ENCODE assay signal across 6 cellular contexts in genomic region chr14:20986811-20987210, GRCh38. TPM values are rescaled to one million over a fixed set of nuclear protein-coding genes. Genes with fewer than 3 reads are reported as not detected.
DNase-seq lines count a peak whose midpoint lies in the region; ATAC-seq and TF ChIP-seq lines count a peak whose summit lies in the region.

No MANE protein-coding gene starts in this region.

- ATAC-seq in GM18909 (IDR thresholded peaks at IDR 0.05; ENCODE audit: poor library complexity, unreplicated experiment) = no peak

- H3K4me3 ChIP-seq in SJSA1 (no peak overlapping the region), right atrium auricular region (no peak overlapping the region)

- H3K9me3 ChIP-seq in SJSA1 (replicated peaks) (no peaks in the 10 kb centered on the region), right atrium auricular region (no peaks in the 10 kb centered on the region)

- H3K36me3 ChIP-seq in SJSA1 (peaks cover 8% of the 10 kb centered on the region), right atrium auricular region (peaks cover 1% of the 10 kb centered on the region)

- DNase-seq in AG20443 (ENCODE audit: low spot score) (peak; percentile 91), SJSA1 (ENCODE audit: low read depth in 1 of 2, low spot score in 2 of 2) (peak; percentile 45 to 62), right atrium auricular region (ENCODE audit: low spot score) (peak; percentile 64), epidermal melanocyte (ENCODE audit: insufficient read length, low spot score) (no peak), SHP77 treated with DMSO at 0.1 percent for 48 hours (lab: John Stamatoyannopoulos, UW) (no peak)

- peak overlapping the region; percentile 26; the same call in 1 of the 2 replicates for H3K27ac ChIP-seq in SJSA1
- peak overlapping the region in 1 of 2 donors; percentile 36 for H3K27ac ChIP-seq in right atrium auricular region

- H3K27me3 ChIP-seq in SJSA1 (replicated peaks) (no peaks in the 10 kb centered on the region), right atrium auricular region (no peaks in the 10 kb centered on the region)

- no peak for TF ChIP-seq CTCF in right atrium auricular region (IDR thresholded peaks at IDR 0.05)

- H3K4me1 ChIP-seq in SJSA1 (replicated peaks) = peaks cover 28% of the 10 kb centered on the region
- H3K4me1 ChIP-seq in right atrium auricular region = peaks cover 0 to 22% of the 10 kb centered on the region in 2 donors

RNA-seq across cellular contexts. Expression of gene METTL17, which starts 3.0 kb away (rescaled TPM):
- 37.8 and 73.1 TPM in 2 replicates for total RNA-seq in SJSA1 (2014; rRNA removed; shearing (Covaris generic))
- total RNA-seq in right atrium auricular region = 10 to 100 TPM; 28.9 to 37.8 TPM

RNA-seq across cellular contexts. Expression of gene SLC39A2, which starts 12.3 kb away (rescaled TPM):
- not detected in 2 replicates for total RNA-seq in SJSA1 (2014; rRNA removed; shearing (Covaris generic))
- total RNA-seq in right atrium auricular region = not detected

RNA-seq across cellular contexts. Expression of gene RNASE2, which starts 31.5 kb away (rescaled TPM):
- total RNA-seq in SJSA1 (2014; rRNA removed; shearing (Covaris generic)) = not detected in 2 replicates
- 1 to 10 TPM; 2.9 to 4.1 TPM for total RNA-seq in right atrium auricular region

RNA-seq across cellular contexts. Expression of gene NDRG2, which starts 38.0 kb away (rescaled TPM):
- 0.08 TPM in 1 of 2 replicates, not detected in the other for total RNA-seq in SJSA1 (2014; rRNA removed; shearing (Covaris generic))
- 100 to 1,000 TPM; 335 to 360 TPM for total RNA-seq in right atrium auricular region

RNA-seq across cellular contexts. Expression of gene TPPP2, which starts 43.2 kb away (rescaled TPM):
- total RNA-seq in SJSA1 (2014; rRNA removed; shearing (Covaris generic)) = not detected in 2 replicates
- under 1 TPM in 1 of 2 donors, not detected in 1; 0.86 TPM for total RNA-seq in right atrium auricular region

Comparison
In these comparisons a context has a peak if more than half of its experiments do, and no peak if none do; other contexts are left out.
1. DNase-seq: peak in AG20443 (single experiment), SJSA1 (2 of 2) and right atrium auricular region (single experiment); none in epidermal melanocyte (single experiment) and SHP77 treated with DMSO at 0.1 percent for 48 hours (single experiment).